12 cellular contexts compared by ENCODE assay signal in the genomic region with DNA sequence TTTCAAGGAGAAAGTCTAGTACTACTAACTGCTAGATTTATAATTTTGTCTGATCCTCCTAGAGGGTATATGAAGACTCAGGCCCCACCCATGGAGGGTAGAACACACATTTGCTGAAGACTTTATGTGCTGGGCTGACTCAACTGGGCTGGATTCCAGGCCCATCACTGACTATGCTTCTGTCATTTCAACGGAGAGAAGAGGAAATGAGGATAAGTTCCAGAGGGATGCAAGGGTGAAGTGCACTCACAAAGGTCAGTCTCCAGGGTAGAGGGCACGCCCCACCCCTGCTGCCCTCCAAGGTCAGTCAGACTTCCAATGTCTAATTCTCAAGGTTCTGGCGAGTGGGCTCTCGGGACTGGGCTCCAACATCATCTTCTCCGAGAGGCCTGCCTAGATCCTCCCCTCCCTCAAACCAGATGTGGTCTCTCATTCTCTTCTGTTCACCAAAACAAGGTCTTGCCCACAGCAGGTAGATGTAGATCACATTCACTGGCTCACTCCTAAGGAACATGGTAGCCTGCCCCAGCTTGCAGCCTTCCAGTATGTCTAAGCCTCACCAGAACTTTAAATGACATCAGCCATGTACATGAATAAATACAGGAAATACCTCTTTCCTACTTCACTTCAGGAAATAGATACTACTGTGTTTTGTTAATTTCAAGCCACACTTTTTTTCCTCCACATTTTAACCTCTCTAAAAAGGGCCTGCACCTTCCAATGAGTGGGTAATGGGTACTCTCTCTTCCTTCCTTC. TPM values are rescaled to one million over a fixed set of nuclear protein-coding genes. Genes with fewer than 3 reads are reported as not detected.
DNase-seq lines count a peak whose midpoint lies in the region; ATAC-seq and TF ChIP-seq lines count a peak whose summit lies in the region.
"Had no signal": no experiment of that assay in that cellular context is flagged by ENCODE, and none has a peak within 500 bp of the region (broad histone marks: within the 10 kb centered on the region; RNA-seq: fewer than 3 reads in every experiment).

No MANE protein-coding gene starts in this region.

- no peak overlapping the region for H3K4ac ChIP-seq in neuronal stem cell (ENCODE audit: low read length)

- H3K27me3 ChIP-seq in Loucy (ENCODE audit: insufficient read depth, low read length, poor library complexity, severe bottlenecking) (no peaks in the 10 kb centered on the region), liver (ENCODE audit: control insufficient read depth in 4 of 4, insufficient read depth in 4 of 4, low read length in 3 of 4) (no peaks in the 10 kb centered on the region), neuronal stem cell (ENCODE audit: control insufficient read depth in 3 of 3, insufficient read depth in 3 of 3, low read depth in 1 of 3, low read length in 3 of 3) (no peaks in the 10 kb centered on the region)

- H2BK5ac ChIP-seq in neuronal stem cell (ENCODE audit: low read length): no peak overlapping the region

- peak overlapping the region; percentile 9 for H3K4me2 ChIP-seq in Loucy (ENCODE audit: low read depth, low read length, poor library complexity, severe bottlenecking)
- no peak overlapping the region for H3K4me2 ChIP-seq in neuronal stem cell (ENCODE audit: insufficient read depth, low read length, poor library complexity, severe bottlenecking)

- H3K14ac ChIP-seq in neuronal stem cell (ENCODE audit: low read length): no peak overlapping the region

- ATAC-seq in GM18517 (IDR thresholded peaks at IDR 0.05; ENCODE audit: unreplicated experiment) (no peak), HG02870 (IDR thresholded peaks at IDR 0.05; ENCODE audit: unreplicated experiment) (no peak)

- 67% methylated on average over 5 of the region's 5 CpGs for WGBS in liver
- WGBS in neuronal stem cell (ENCODE audit: extremely low coverage in 2 of 2, insufficient read length in 2 of 2, insufficient replicate concordance in 1 of 2), 2 donors: no CpG with 5 or more reads among the region's 5 CpGs

- H3K9me3 ChIP-seq in Loucy (ENCODE audit: insufficient read depth, low read depth, low read length) (no peaks in the 10 kb centered on the region), liver (ENCODE audit: control insufficient read depth in 4 of 4, low read length in 3 of 4) (no peaks in the 10 kb centered on the region), neuronal stem cell (replicated peaks in 1 of 2; ENCODE audit: control insufficient read depth in 2 of 2, insufficient read depth in 1 of 2, low read depth in 1 of 2, low read length in 2 of 2) (peaks cover 0 to 5% of the 10 kb centered on the region in 2 donors)

- no peak overlapping the region for H4K91ac ChIP-seq in neuronal stem cell (ENCODE audit: low read depth, low read length, poor library complexity)

- H3K4me1 ChIP-seq in Loucy (ENCODE audit: insufficient read depth, low read length, poor library complexity, severe bottlenecking) (peaks cover 6% of the 10 kb centered on the region), liver (ENCODE audit: control insufficient read depth in 4 of 4, insufficient read depth in 4 of 4, low read length in 3 of 4) (peaks cover 13 to 28% (median 22%) of the 10 kb centered on the region in 4 donors), neuronal stem cell (ENCODE audit: control insufficient read depth in 2 of 2, insufficient read depth in 1 of 2, low read depth in 1 of 2, low read length in 2 of 2) (peaks cover 0 to 5% of the 10 kb centered on the region in 2 donors)

- TF ChIP-seq RAD21 in liver (IDR thresholded peaks at IDR 0.05): no peak

- TF ChIP-seq CTCF in Loucy (conservative IDR thresholded peaks at IDR 0.05; ENCODE audit: low read length): no peak
- TF ChIP-seq CTCF in choroid plexus epithelial cell (conservative IDR thresholded peaks at IDR 0.05; ENCODE audit: low read depth, low read length): no peak
- TF ChIP-seq CTCF in liver (IDR thresholded peaks at IDR 0.05; ENCODE audit: low read depth, low read length, missing input control): no peak

- H3K4me3 ChIP-seq in Loucy (ENCODE audit: low read length, poor library complexity, severe bottlenecking) (no peak overlapping the region), choroid plexus epithelial cell (ENCODE audit: low read depth, low read length) (no peak overlapping the region), liver (ENCODE audit: low read depth in 1 of 3, low read length in 3 of 3) (no peak overlapping the region), neuronal stem cell (ENCODE audit: low read length in 2 of 2) (no peak overlapping the region)

- no peaks in the 10 kb centered on the region for H3K9me2 ChIP-seq in Loucy (replicated peaks; ENCODE audit: low read depth, low read length)

- no peaks in the 10 kb centered on the region for H3K79me1 ChIP-seq in neuronal stem cell (ENCODE audit: low read depth, low read length)

- no peaks in the 10 kb centered on the region for H4K20me1 ChIP-seq in Loucy (ENCODE audit: insufficient read depth, low read length, poor library complexity, severe bottlenecking)

- DNase-seq in AG08396 (ENCODE audit: low spot score) (peak; percentile 53), choroid plexus epithelial cell (ENCODE audit: low read depth) (peak; percentile 79), GOT3 (lab: John Stamatoyannopoulos, UW) (no peak), neuronal stem cell (ENCODE audit: low spot score) (no peak)
- DNase-seq: CD8-positive, alpha-beta memory T cell; NCI-H1436 treated with DMSO at 0.1 percent for 48 hours had no signal

- no peak overlapping the region for H2BK15ac ChIP-seq in neuronal stem cell (ENCODE audit: low read length)

- H3K36me3 ChIP-seq in Loucy (ENCODE audit: insufficient read depth, low read length) (no peaks in the 10 kb centered on the region), liver (ENCODE audit: control insufficient read depth in 4 of 4, insufficient read depth in 3 of 4, low read depth in 1 of 4, low read length in 3 of 4) (no peaks in the 10 kb centered on the region), neuronal stem cell (replicated peaks in 1 of 2; ENCODE audit: control insufficient read depth in 2 of 2, insufficient read depth in 2 of 2, low read length in 2 of 2) (no peaks in the 10 kb centered on the region)

- H3K27ac ChIP-seq in liver (ENCODE audit: low read depth in 1 of 2, low read length in 2 of 2) (peak overlapping the region; percentile 3 to 47), neuronal stem cell (replicated peaks; ENCODE audit: low read length) (no peak overlapping the region)

- no peak overlapping the region for H3K18ac ChIP-seq in neuronal stem cell (ENCODE audit: low read length)

- H3K79me2 ChIP-seq in Loucy (ENCODE audit: insufficient read depth, low read length): no peaks in the 10 kb centered on the region

- H3K23ac ChIP-seq in neuronal stem cell (ENCODE audit: low read depth, low read length, poor library complexity): no peak overlapping the region

- no peak overlapping the region for H2BK12ac ChIP-seq in neuronal stem cell (ENCODE audit: low read length)

- H2AFZ ChIP-seq in Loucy (ENCODE audit: low read length) (peak overlapping the region; percentile 82), neuronal stem cell (ENCODE audit: low read length) (no peak overlapping the region)

- H3F3A ChIP-seq in Loucy (ENCODE audit: low read depth): no peaks in the 10 kb centered on the region

- H2AK5ac ChIP-seq in neuronal stem cell (ENCODE audit: low read depth, low read length): no peak overlapping the region

- H4K8ac ChIP-seq in neuronal stem cell (ENCODE audit: low read depth, low read length): no peak overlapping the region

- H2BK120ac ChIP-seq in neuronal stem cell (ENCODE audit: low read depth, low read length): no peak overlapping the region

- H3K9ac ChIP-seq in Loucy (ENCODE audit: low read depth, low read length, poor library complexity, severe bottlenecking) (no peak overlapping the region), liver (ENCODE audit: low read depth in 1 of 2, low read length in 2 of 2) (no peak overlapping the region), neuronal stem cell (ENCODE audit: low read depth, low read length, poor library complexity) (no peak overlapping the region)

TF ChIP-seq in liver, 16 proteins besides CTCF, POLR2A, EP300 and RAD21 (continues in another document):
- TF ChIP-seq HNF4A (conservative IDR thresholded peaks at IDR 0.05) (peak; percentile 14 to 33), FOXA1 (IDR thresholded peaks at IDR 0.05) (no peak), GABPA (IDR thresholded peaks at IDR 0.05 in 1 of 2, conservative IDR thresholded peaks at IDR 0.05 in 1 of 2) (no peak), HNF4G (IDR thresholded peaks at IDR 0.05) (no peak)
- TF ChIP-seq, protein P1, sequence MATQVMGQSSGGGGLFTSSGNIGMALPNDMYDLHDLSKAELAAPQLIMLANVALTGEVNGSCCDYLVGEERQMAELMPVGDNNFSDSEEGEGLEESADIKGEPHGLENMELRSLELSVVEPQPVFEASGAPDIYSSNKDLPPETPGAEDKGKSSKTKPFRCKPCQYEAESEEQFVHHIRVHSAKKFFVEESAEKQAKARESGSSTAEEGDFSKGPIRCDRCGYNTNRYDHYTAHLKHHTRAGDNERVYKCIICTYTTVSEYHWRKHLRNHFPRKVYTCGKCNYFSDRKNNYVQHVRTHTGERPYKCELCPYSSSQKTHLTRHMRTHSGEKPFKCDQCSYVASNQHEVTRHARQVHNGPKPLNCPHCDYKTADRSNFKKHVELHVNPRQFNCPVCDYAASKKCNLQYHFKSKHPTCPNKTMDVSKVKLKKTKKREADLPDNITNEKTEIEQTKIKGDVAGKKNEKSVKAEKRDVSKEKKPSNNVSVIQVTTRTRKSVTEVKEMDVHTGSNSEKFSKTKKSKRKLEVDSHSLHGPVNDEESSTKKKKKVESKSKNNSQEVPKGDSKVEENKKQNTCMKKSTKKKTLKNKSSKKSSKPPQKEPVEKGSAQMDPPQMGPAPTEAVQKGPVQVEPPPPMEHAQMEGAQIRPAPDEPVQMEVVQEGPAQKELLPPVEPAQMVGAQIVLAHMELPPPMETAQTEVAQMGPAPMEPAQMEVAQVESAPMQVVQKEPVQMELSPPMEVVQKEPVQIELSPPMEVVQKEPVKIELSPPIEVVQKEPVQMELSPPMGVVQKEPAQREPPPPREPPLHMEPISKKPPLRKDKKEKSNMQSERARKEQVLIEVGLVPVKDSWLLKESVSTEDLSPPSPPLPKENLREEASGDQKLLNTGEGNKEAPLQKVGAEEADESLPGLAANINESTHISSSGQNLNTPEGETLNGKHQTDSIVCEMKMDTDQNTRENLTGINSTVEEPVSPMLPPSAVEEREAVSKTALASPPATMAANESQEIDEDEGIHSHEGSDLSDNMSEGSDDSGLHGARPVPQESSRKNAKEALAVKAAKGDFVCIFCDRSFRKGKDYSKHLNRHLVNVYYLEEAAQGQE (IDR thresholded peaks at IDR 0.05): no peak

RNA-seq across cellular contexts. Expression of gene C11orf86, which starts 7.3 kb away (rescaled TPM):
- not detected for total RNA-seq in liver
- under 1 TPM in 1 of 2 donors, not detected in 1; 0.18 TPM for polyA plus RNA-seq in liver
- not detected for polyA plus RNA-seq in neuronal stem cell (2013, experiment 1 of 2)
- polyA plus RNA-seq in neuronal stem cell (2013, experiment 2 of 2): not detected
- total RNA-seq: CD8-positive, alpha-beta memory T cell; H4; SK-MEL-5 had no signal
- polyA plus RNA-seq: CD8-positive, alpha-beta memory T cell had no signal

RNA-seq across cellular contexts. Expression of gene PC, which starts 9.7 kb away (rescaled TPM):
- 100 to 1,000 TPM; 144 to 384 TPM for total RNA-seq in liver
- 100 to 1,000 TPM; 209 to 583 TPM for polyA plus RNA-seq in liver
- polyA plus RNA-seq in neuronal stem cell (2013, experiment 1 of 2): 6.1 TPM
- polyA plus RNA-seq in neuronal stem cell (2013, experiment 2 of 2): 5.8 TPM

RNA-seq across cellular contexts. Expression of gene SYT12, which starts 55.1 kb away (rescaled TPM):
- 1 to 10 TPM; 1.0 to 1.8 TPM for total RNA-seq in liver
- 10 to 100 TPM in 1 of 2 donors, under 1 TPM in 1; 0.47 to 12.1 TPM for polyA plus RNA-seq in liver
- 0.33 TPM for polyA plus RNA-seq in neuronal stem cell (2013, experiment 1 of 2)
- polyA plus RNA-seq in neuronal stem cell (2013, experiment 2 of 2): 0.33 TPM
- total RNA-seq: CD8-positive, alpha-beta memory T cell; H4; SK-MEL-5 had no signal
- polyA plus RNA-seq: CD8-positive, alpha-beta memory T cell had no signal

Comparison
In these comparisons a context has a peak if more than half of its experiments do, and no peak if none do; other contexts are left out.
1. DNase-seq: peak in AG08396 (single experiment) and choroid plexus epithelial cell (single experiment); none in GOT3 (single experiment) and neuronal stem cell (single experiment).